ENCODE assay signal across 15 cellular contexts in genomic region chr10:37952051-37952815, GRCh38.
"Had no signal": no experiment of that assay in that cellular context is flagged by ENCODE, and none has a peak within 500 bp of the region (broad histone marks: within the 10 kb centered on the region; RNA-seq: fewer than 3 reads in every experiment).

No MANE protein-coding gene starts in this region.

- H3K4me1 ChIP-seq: left ventricle myocardium inferior, pancreas, thyroid gland, vagina had no signal

- H3K27ac Mint-ChIP-seq: activated B cell treated with CpG ODN at 0.5 μM for 24 hours; activated CD4-positive, alpha-beta T cell treated with anti-CD3 and anti-CD28 coated beads, Interleukin-2, amount 10 ng/mL, durations not matched to agents 7 days and 5 days; activated naive CD4-positive, alpha-beta T cell treated with anti-CD3 and anti-CD28 coated beads, Interleukin-2, amount 10 ng/mL, durations not matched to agents 7 days and 5 days; activated T-helper 2 cell treated with anti-CD3 and anti-CD28 coated beads, Interferon-gamma antibody, Interleukin-2, Interleukin-4, amounts not matched to agents 10 μg/mL and 5 μg/mL and 100 μg/mL, durations not matched to agents 14 hours and 24 hours and 36 hours; memory B cell had no signal

- H3K9me3 ChIP-seq: left ventricle myocardium inferior, pancreas, thyroid gland, vagina had no signal

- ATAC-seq: pancreas had no signal

- H3K4me1 Mint-ChIP-seq: activated B cell treated with CpG ODN at 0.5 μM for 24 hours; activated CD4-positive, alpha-beta T cell treated with anti-CD3 and anti-CD28 coated beads, Interleukin-2, amount 10 ng/mL, durations not matched to agents 7 days and 5 days; activated naive CD4-positive, alpha-beta T cell treated with anti-CD3 and anti-CD28 coated beads, Interleukin-2, amount 10 ng/mL, durations not matched to agents 7 days and 5 days; brain; central memory CD8-positive, alpha-beta T cell; memory B cell had no signal

- DNase-seq: activated B cell treated with CpG ODN at 0.5 μM for 24 hours; activated CD4-positive, alpha-beta T cell treated with anti-CD3 and anti-CD28 coated beads, Interleukin-2, amount 10 ng/mL, durations not matched to agents 7 days and 5 days; activated naive CD4-positive, alpha-beta T cell treated with anti-CD3 and anti-CD28 coated beads, Interleukin-2, amount 10 ng/mL, durations not matched to agents 7 days and 5 days; activated T-cell treated with anti-CD3 and anti-CD28 coated beads for 4 hours; effector memory CD4-positive, alpha-beta T cell; erythroblast; left ventricle myocardium inferior; pancreas; retina; thyroid gland had no signal

- H3K4me3 Mint-ChIP-seq: activated B cell treated with CpG ODN at 0.5 μM for 24 hours; activated CD4-positive, alpha-beta T cell treated with anti-CD3 and anti-CD28 coated beads, Interleukin-2, amount 10 ng/mL, durations not matched to agents 7 days and 5 days; activated naive CD4-positive, alpha-beta T cell treated with anti-CD3 and anti-CD28 coated beads, Interleukin-2, amount 10 ng/mL, durations not matched to agents 7 days and 5 days; brain; central memory CD8-positive, alpha-beta T cell; memory B cell had no signal

- H3K27me3 ChIP-seq: pancreas, thyroid gland, vagina had no signal

- H3K27ac ChIP-seq: left ventricle myocardium inferior, pancreas, thyroid gland, vagina had no signal

- H3K4me3 ChIP-seq: left ventricle myocardium inferior, pancreas, thyroid gland, vagina had no signal

- H3K27me3 Mint-ChIP-seq: activated B cell treated with CpG ODN at 0.5 μM for 24 hours; activated CD4-positive, alpha-beta T cell treated with anti-CD3 and anti-CD28 coated beads, Interleukin-2, amount 10 ng/mL, durations not matched to agents 7 days and 5 days; activated naive CD4-positive, alpha-beta T cell treated with anti-CD3 and anti-CD28 coated beads, Interleukin-2, amount 10 ng/mL, durations not matched to agents 7 days and 5 days; brain; central memory CD8-positive, alpha-beta T cell; memory B cell had no signal
